ENCODE assay signal across 1 cellular context in genomic region chr14:100145682-100146464, GRCh38.
TF ChIP-seq lines count a peak whose summit lies in the region.

No MANE protein-coding gene starts in this region.

TF ChIP-seq in K562, 482 proteins besides CTCF, POLR2A, EP300 and RAD21:
- TF ChIP-seq FOXP4 (CRISPR knock-in tag; IDR thresholded peaks at IDR 0.05; ENCODE audit: borderline replicate concordance) = no peak
- TF ChIP-seq ZNF75A (CRISPR knock-in tag; IDR thresholded peaks at IDR 0.05) = no peak
- no peak for TF ChIP-seq WHSC1 (IDR thresholded peaks at IDR 0.05; ENCODE audit: low read length)
- no peak for TF ChIP-seq ZNF263 (CRISPR knock-in tag; IDR thresholded peaks at IDR 0.05; ENCODE audit: borderline replicate concordance)
- TF ChIP-seq PYGO2 (tag; IDR thresholded peaks at IDR 0.05) = no peak
- 0 out of 2 replicates have a peak, but pooled peaks have one; percentile 10 for TF ChIP-seq RBFOX2 (IDR thresholded peaks at IDR 0.05; ENCODE audit: low read depth, low read length)
- TF ChIP-seq POLR2G (IDR thresholded peaks at IDR 0.05; ENCODE audit: low read depth, low read length) = peak; percentile 24; the same call in 1 of the 2 replicates
- no peak for TF ChIP-seq JUNB (CRISPR knock-in tag; conservative IDR thresholded peaks at IDR 0.05)
